In the genomic region with DNA sequence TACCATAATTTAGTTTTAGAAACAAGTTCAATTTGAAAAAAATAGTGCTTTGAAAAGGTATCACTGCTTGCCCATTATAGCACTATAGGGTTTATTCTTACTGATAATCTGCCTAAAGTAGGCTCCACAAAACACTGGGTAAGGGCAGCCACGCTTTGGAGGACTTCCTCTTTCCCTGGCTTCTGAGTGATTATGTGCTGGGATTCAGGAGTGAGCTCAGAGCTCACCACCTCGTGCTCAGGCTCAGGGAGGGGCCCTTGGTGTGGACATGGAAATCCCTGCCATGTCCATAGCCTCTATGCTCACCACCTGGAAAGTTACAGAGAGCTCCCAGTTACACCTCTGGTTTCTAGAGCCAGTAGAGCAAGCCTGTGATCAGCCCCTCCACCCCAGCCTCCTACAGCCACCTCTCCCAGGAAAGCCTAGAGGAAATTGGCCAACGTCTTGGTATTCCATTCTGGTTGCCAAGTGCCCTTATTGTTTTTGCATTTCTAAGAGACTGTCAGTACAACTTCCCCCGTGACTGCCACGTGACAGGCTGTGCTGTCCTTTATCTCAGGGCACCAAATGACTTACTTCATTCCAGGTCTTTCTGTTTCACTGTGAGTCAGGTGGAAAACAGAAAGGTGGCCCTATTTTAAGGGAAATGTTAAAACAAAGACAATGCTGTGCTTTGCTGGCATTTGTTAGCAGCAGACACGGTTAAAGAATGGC, we compare ENCODE assay signal across 17 cellular contexts.
DNase-seq lines count a peak whose midpoint lies in the region; ATAC-seq and TF ChIP-seq lines count a peak whose summit lies in the region.
"Had no signal": no experiment of that assay in that cellular context is flagged by ENCODE, and none has a peak within 500 bp of the region (broad histone marks: within the 10 kb centered on the region; RNA-seq: fewer than 3 reads in every experiment).

No MANE protein-coding gene starts in this region.

- H3K4me3 ChIP-seq in epithelial cell of esophagus (ENCODE audit: low read length), result no peak overlapping the region
- H3K4me3 ChIP-seq: GM23338 had no signal

- no peak for TF ChIP-seq CTCF in epithelial cell of esophagus (IDR thresholded peaks at IDR 0.05; ENCODE audit: insufficient read depth, low read depth, low read length, missing control alignments)

- no peak overlapping the region for H3K4me3 Mint-ChIP-seq in activated naive CD4-positive, alpha-beta T cell treated with anti-CD3 and anti-CD28 coated beads, Interleukin-2, amount 10 ng/mL, durations not matched to agents 7 days and 5 days
- H3K4me3 Mint-ChIP-seq in activated T-helper 1 cell treated with anti-CD3 and anti-CD28 coated beads, Interleukin-12 subunit alpha, Interleukin-12 subunit beta, Interleukin-2, Interleukin-4 antibody, amounts not matched to agents 30 ng/mL and 10 ng/mL and 1 ng/mL, durations not matched to agents 14 hours and 24 hours and 36 hours, result no peak overlapping the region
- H3K4me3 Mint-ChIP-seq: activated CD8-positive, alpha-beta memory T cell treated with anti-CD3 and anti-CD28 coated beads, Interleukin-2, amount 10 ng/mL, durations not matched to agents 7 days and 5 days; CD4-positive, CD25-positive, alpha-beta regulatory T cell; GM23338; neural crest cell had no signal

- H3K9me3 Mint-ChIP-seq in activated naive CD4-positive, alpha-beta T cell treated with anti-CD3 and anti-CD28 coated beads, Interleukin-2, amount 50 U/mL, for 72 hours, result peaks cover 0 to 4% of the 10 kb centered on the region in 2 donors
- H3K9me3 Mint-ChIP-seq in activated naive CD4-positive, alpha-beta T cell treated with anti-CD3 and anti-CD28 coated beads, Interleukin-2, amount 10 ng/mL, durations not matched to agents 7 days and 5 days, result no peaks in the 10 kb centered on the region
- H3K9me3 Mint-ChIP-seq in activated T-helper 1 cell treated with anti-CD3 and anti-CD28 coated beads, Interleukin-12 subunit alpha, Interleukin-12 subunit beta, Interleukin-2, Interleukin-4 antibody, amounts not matched to agents 30 ng/mL and 10 ng/mL and 1 ng/mL, durations not matched to agents 14 hours and 24 hours and 36 hours, result peaks cover 3% of the 10 kb centered on the region
- H3K9me3 Mint-ChIP-seq: CD4-positive, CD25-positive, alpha-beta regulatory T cell; GM23338; neural crest cell had no signal

- H3K27ac Mint-ChIP-seq in activated naive CD4-positive, alpha-beta T cell treated with anti-CD3 and anti-CD28 coated beads, Interleukin-2, amount 50 U/mL, for 72 hours, result no peak overlapping the region
- H3K27ac Mint-ChIP-seq in activated naive CD4-positive, alpha-beta T cell treated with anti-CD3 and anti-CD28 coated beads, Interleukin-2, amount 10 ng/mL, durations not matched to agents 7 days and 5 days, result no peak overlapping the region
- no peak overlapping the region for H3K27ac Mint-ChIP-seq in activated T-helper 1 cell treated with anti-CD3 and anti-CD28 coated beads, Interleukin-12 subunit alpha, Interleukin-12 subunit beta, Interleukin-2, Interleukin-4 antibody, amounts not matched to agents 30 ng/mL and 10 ng/mL and 1 ng/mL, durations not matched to agents 14 hours and 24 hours and 36 hours
- H3K27ac Mint-ChIP-seq: activated CD8-positive, alpha-beta memory T cell treated with anti-CD3 and anti-CD28 coated beads, Interleukin-2, amount 10 ng/mL, durations not matched to agents 7 days and 5 days; CD4-positive, CD25-positive, alpha-beta regulatory T cell; GM23338 had no signal

- intact Hi-C loops in activated T-helper 1 cell treated with anti-CD3 and anti-CD28 coated beads, Interleukin-12 subunit alpha, Interleukin-12 subunit beta, Interleukin-2, Interleukin-4 antibody, amounts not matched to agents 30 ng/mL and 10 ng/mL and 1 ng/mL, durations not matched to agents 14 hours and 24 hours and 36 hours (cut with micrococcal nuclease), result loop anchor here (1.0 kb wide), 2 partner anchors 14 to 193 kb away; no protein-coding TSS in a partner anchor

- CTCF ChIA-PET in activated naive CD4-positive, alpha-beta T cell treated with anti-CD3 and anti-CD28 coated beads, Interleukin-2, amount 10 ng/mL, durations not matched to agents 7 days and 5 days (lab: Charles Lee), result no interaction called here

- peaks cover 16% of the 10 kb centered on the region for H3K4me1 Mint-ChIP-seq in activated naive CD4-positive, alpha-beta T cell treated with anti-CD3 and anti-CD28 coated beads, Interleukin-2, amount 10 ng/mL, durations not matched to agents 7 days and 5 days
- H3K4me1 Mint-ChIP-seq in activated T-helper 1 cell treated with anti-CD3 and anti-CD28 coated beads, Interleukin-12 subunit alpha, Interleukin-12 subunit beta, Interleukin-2, Interleukin-4 antibody, amounts not matched to agents 30 ng/mL and 10 ng/mL and 1 ng/mL, durations not matched to agents 14 hours and 24 hours and 36 hours (ENCODE audit: low read depth), result peaks cover 32% of the 10 kb centered on the region

- ATAC-seq in activated naive CD4-positive, alpha-beta T cell treated with anti-CD3 and anti-CD28 coated beads, Interleukin-2, amount 50 U/mL, for 72 hours, result peak; percentile 47 to 59
- ATAC-seq: activated CD8-positive, alpha-beta memory T cell treated with anti-CD3 and anti-CD28 coated beads, Interleukin-2, amount 10 ng/mL, durations not matched to agents 7 days and 5 days; GM23338 had no signal

- H3K36me3 Mint-ChIP-seq in activated naive CD4-positive, alpha-beta T cell treated with anti-CD3 and anti-CD28 coated beads, Interleukin-2, amount 50 U/mL, for 72 hours, result peaks cover 0 to 6% of the 10 kb centered on the region in 2 donors
- no peaks in the 10 kb centered on the region for H3K36me3 Mint-ChIP-seq in activated naive CD4-positive, alpha-beta T cell treated with anti-CD3 and anti-CD28 coated beads, Interleukin-2, amount 10 ng/mL, durations not matched to agents 7 days and 5 days
- H3K36me3 Mint-ChIP-seq in activated T-helper 1 cell treated with anti-CD3 and anti-CD28 coated beads, Interleukin-12 subunit alpha, Interleukin-12 subunit beta, Interleukin-2, Interleukin-4 antibody, amounts not matched to agents 30 ng/mL and 10 ng/mL and 1 ng/mL, durations not matched to agents 14 hours and 24 hours and 36 hours (ENCODE audit: low read depth), result peaks cover 4% of the 10 kb centered on the region
- H3K36me3 Mint-ChIP-seq: activated CD8-positive, alpha-beta memory T cell treated with anti-CD3 and anti-CD28 coated beads, Interleukin-2, amount 10 ng/mL, durations not matched to agents 7 days and 5 days; CD4-positive, CD25-positive, alpha-beta regulatory T cell had no signal

- H3K27me3 Mint-ChIP-seq in activated naive CD4-positive, alpha-beta T cell treated with anti-CD3 and anti-CD28 coated beads, Interleukin-2, amount 10 ng/mL, durations not matched to agents 7 days and 5 days, result peaks cover 10% of the 10 kb centered on the region
- peaks cover 4% of the 10 kb centered on the region for H3K27me3 Mint-ChIP-seq in activated T-helper 1 cell treated with anti-CD3 and anti-CD28 coated beads, Interleukin-12 subunit alpha, Interleukin-12 subunit beta, Interleukin-2, Interleukin-4 antibody, amounts not matched to agents 30 ng/mL and 10 ng/mL and 1 ng/mL, durations not matched to agents 14 hours and 24 hours and 36 hours (ENCODE audit: insufficient read depth)

- peak in 1 of 2 donors; percentile 28 for DNase-seq in activated naive CD4-positive, alpha-beta T cell treated with anti-CD3 and anti-CD28 coated beads, Interleukin-2, amount 50 U/mL, for 72 hours (ENCODE audit: low spot score in 2 of 2)
- DNase-seq in activated naive CD4-positive, alpha-beta T cell treated with anti-CD3 and anti-CD28 coated beads, Interleukin-2, amount 10 ng/mL, durations not matched to agents 7 days and 5 days, result no peak
- DNase-seq in SKM-1 treated with dmso at 0.1 percent for 144 hours (lab: John Stamatoyannopoulos, UW; ENCODE audit: unreplicated experiment) (peak; percentile 5), epithelial cell of esophagus (ENCODE audit: low read depth) (peak; percentile 7), pons (ENCODE audit: low spot score) (peak; percentile 37), UCSD-AML1 (lab: John Stamatoyannopoulos, UW; ENCODE audit: unreplicated experiment) (no peak), DMS79 (lab: John Stamatoyannopoulos, UW) (no peak)
- DNase-seq in activated T-helper 1 cell treated with anti-CD3 and anti-CD28 coated beads, Interleukin-12 subunit alpha, Interleukin-12 subunit beta, Interleukin-2, Interleukin-4 antibody, amounts not matched to agents 30 ng/mL and 10 ng/mL and 1 ng/mL, durations not matched to agents 14 hours and 24 hours and 36 hours (ENCODE audit: low spot score), result no peak
- DNase-seq: ACHN; activated CD8-positive, alpha-beta memory T cell treated with anti-CD3 and anti-CD28 coated beads, Interleukin-2, amount 10 ng/mL, durations not matched to agents 7 days and 5 days; activated naive CD4-positive, alpha-beta T cell; erythroblast; Kasumi-1; NCI-H1417 treated with DMSO at 0.1 percent for 48 hours had no signal

Comparison
In these comparisons a context has a peak if more than half of its experiments do, and no peak if none do; other contexts are left out.
1. DNase-seq: peak in SKM-1 treated with dmso at 0.1 percent for 144 hours (single experiment), epithelial cell of esophagus (single experiment) and pons (single experiment); none in activated naive CD4-positive, alpha-beta T cell treated with anti-CD3 and anti-CD28 coated beads, Interleukin-2, amount 10 ng/mL, durations not matched to agents 7 days and 5 days (single experiment), UCSD-AML1 (single experiment), DMS79 (single experiment) and activated T-helper 1 cell treated with anti-CD3 and anti-CD28 coated beads, Interleukin-12 subunit alpha, Interleukin-12 subunit beta, Interleukin-2, Interleukin-4 antibody, amounts not matched to agents 30 ng/mL and 10 ng/mL and 1 ng/mL, durations not matched to agents 14 hours and 24 hours and 36 hours (single experiment).